In the genomic region with DNA sequence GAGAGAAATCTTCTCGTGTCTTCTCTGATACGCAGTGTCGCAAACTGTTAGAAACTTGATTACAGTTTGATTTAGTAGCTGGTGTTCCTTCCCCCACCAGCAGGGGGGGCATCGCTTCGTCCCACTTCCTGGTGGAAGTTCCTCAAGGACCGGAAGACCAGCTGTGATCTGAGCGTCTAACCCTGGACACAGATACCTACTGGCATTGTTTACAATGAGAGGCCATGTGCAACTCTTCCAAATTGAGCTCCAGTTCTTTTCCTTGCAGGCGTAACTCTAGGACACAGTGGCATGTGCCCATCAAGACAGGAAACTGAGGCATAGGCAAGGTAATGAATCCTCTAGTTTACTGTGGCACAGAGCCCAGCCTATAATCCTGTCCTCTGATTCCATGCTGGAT, we compare ENCODE assay signal across 8 cellular contexts.
A peak's percentile ranks its signal among the peaks of the same experiment; 100 is the strongest.
DNase-seq lines count a peak whose midpoint lies in the region; ATAC-seq, FAIRE-seq and TF ChIP-seq lines count a peak whose summit lies in the region.

No MANE protein-coding gene starts in this region.

- no peaks in the 10 kb centered on the region for H3K9me3 ChIP-seq in parathyroid adenoma (ENCODE audit: control insufficient read depth, low read length)

- H3K36me3 ChIP-seq in parathyroid adenoma (ENCODE audit: control insufficient read depth, insufficient read depth, low read length): no peaks in the 10 kb centered on the region

- DNase-seq in DMS53 (lab: John Stamatoyannopoulos, UW) (peak; percentile 81), HTR-8/SVneo (ENCODE audit: insufficient read length, low spot score) (peak; percentile 58), UCSD-AML1 (lab: John Stamatoyannopoulos, UW; ENCODE audit: unreplicated experiment) (peak; percentile 27), erythroblast (lab: John Stamatoyannopoulos, UW) (peak; percentile 38 to 63), NCI-H774 (lab: John Stamatoyannopoulos, UW) (no peak), NCI-H345 treated with DMSO at 0.1 percent for 48 hours (lab: John Stamatoyannopoulos, UW; ENCODE audit: unreplicated experiment) (no peak)

- H3K79me2 ChIP-seq in parathyroid adenoma: no peaks in the 10 kb centered on the region

- no peak overlapping the region for H3K27ac ChIP-seq in parathyroid adenoma

- H3K4me3 ChIP-seq in parathyroid adenoma (ENCODE audit: low read depth, low read length): no peak overlapping the region

- no peak for ATAC-seq in GM19035 (IDR thresholded peaks at IDR 0.05; ENCODE audit: unreplicated experiment)

- no peak for TF ChIP-seq POLR2A in erythroblast (IDR thresholded peaks at IDR 0.05; ENCODE audit: low read length)

- no peaks in the 10 kb centered on the region for H3K4me1 ChIP-seq in parathyroid adenoma

- no peak overlapping the region for H3K9ac ChIP-seq in parathyroid adenoma

- peak; percentile 44 for FAIRE-seq in HTR-8/SVneo (lab: Jason Lieb, UNC)

- H3K27me3 ChIP-seq in parathyroid adenoma (ENCODE audit: control insufficient read depth, insufficient read depth, low read length): no peaks in the 10 kb centered on the region

- no peak overlapping the region for H2AFZ ChIP-seq in parathyroid adenoma

- peak; percentile 25 for TF ChIP-seq CTCF in parathyroid adenoma (IDR thresholded peaks at IDR 0.05)

- no peak overlapping the region for H3K4me2 ChIP-seq in parathyroid adenoma (ENCODE audit: low read length)

Comparison
In these comparisons a context has a peak if more than half of its experiments do, and no peak if none do; other contexts are left out.
1. DNase-seq: peak in DMS53 (single experiment), HTR-8/SVneo (single experiment), UCSD-AML1 (single experiment) and erythroblast (2 of 2); none in NCI-H774 (single experiment) and NCI-H345 treated with DMSO at 0.1 percent for 48 hours (single experiment).